Comparison of ENCODE assay signal across 7 cellular contexts in genomic region chr6:34974249-34974642, GRCh38.
"Had no signal": no experiment of that assay in that cellular context is flagged by ENCODE, and none has a peak within 500 bp of the region (broad histone marks: within the 10 kb centered on the region; RNA-seq: fewer than 3 reads in every experiment).

No MANE protein-coding gene starts in this region.

- H3K4me3 ChIP-seq: GM23338 had no signal

- H3K27ac Mint-ChIP-seq: GM23338, H9, IgD-negative memory B cell had no signal

- H3K9me3 Mint-ChIP-seq: GM23338, H9, IgD-negative memory B cell had no signal

- DNase-seq: H9, HCEC 1CT had no signal

- H2AFZ ChIP-seq: GM23338 had no signal

- H3K4me1 Mint-ChIP-seq: H9, IgD-negative memory B cell had no signal

- H3K4me3 Mint-ChIP-seq: GM23338, H9, IgD-negative memory B cell had no signal

- ATAC-seq: GM23338 had no signal

- FAIRE-seq: H1, H54, HTR-8/SVneo had no signal

- H3K4me2 ChIP-seq: GM23338 had no signal

- H3K27me3 Mint-ChIP-seq: IgD-negative memory B cell had no signal
